ENCODE assay signal across 8 cellular contexts in genomic region chr17:3893720-3894116, GRCh38. TPM values are rescaled to one million over a fixed set of nuclear protein-coding genes. Genes with fewer than 3 reads are reported as not detected.
DNase-seq lines count a peak whose midpoint lies in the region; ATAC-seq, FAIRE-seq and TF ChIP-seq lines count a peak whose summit lies in the region.

No MANE protein-coding gene starts in this region.

- H3K4me2 ChIP-seq in K562 (ENCODE audit: insufficient read depth, low read length), result peak overlapping the region; percentile 81

- WGBS in heart right ventricle, 2 donors, result 73 to 76% methylated on average over 7 of the region's 7 CpGs
- WGBS in K562 (ENCODE audit: insufficient coverage, low coverage, missing lambda C conversion rate), result 40% methylated on average over 6 of the region's 7 CpGs

- H3K4me1 ChIP-seq in heart right ventricle (peaks cover 23 to 75% (median 63%) of the 10 kb centered on the region in 9 donors), K562 (replicated peaks in 1 of 2; ENCODE audit: control insufficient read depth in 2 of 2, insufficient read depth in 2 of 2, low read length in 2 of 2) (peaks cover 20 to 63% of the 10 kb centered on the region in 2 experiments), mucosa of stomach (ENCODE audit: control insufficient read depth, insufficient read depth, low read length) (peaks cover 58% of the 10 kb centered on the region), upper lobe of right lung (peaks cover 54% of the 10 kb centered on the region)

- H2AFZ ChIP-seq in K562 (ENCODE audit: low read depth, low read length), result peak overlapping the region; percentile 95

- TF ChIP-seq POLR2A in K562 (conservative IDR thresholded peaks at IDR 0.05), result 0 out of 2 replicates have a peak, but pooled peaks have one; percentile 3

- no peak for TF ChIP-seq EP300 in K562 (IDR thresholded peaks at IDR 0.05; ENCODE audit: low read length)

- peaks cover 0 to 5% (median 0%) of the 10 kb centered on the region in 9 donors for H3K36me3 ChIP-seq in heart right ventricle
- H3K36me3 ChIP-seq in K562 (ENCODE audit: control insufficient read depth, insufficient read depth, low read length), result no peaks in the 10 kb centered on the region
- H3K36me3 ChIP-seq in mucosa of stomach (ENCODE audit: control insufficient read depth, insufficient read depth, low read length), result no peaks in the 10 kb centered on the region
- no peaks in the 10 kb centered on the region for H3K36me3 ChIP-seq in upper lobe of right lung

- H3K9ac ChIP-seq in K562 (ENCODE audit: insufficient read depth in 1 of 2, low read depth in 2 of 2, low read length in 2 of 2) (peak overlapping the region; percentile 69 to 90), mucosa of stomach (ENCODE audit: low read length) (peak overlapping the region; percentile 50)

- H3K4me3 ChIP-seq in heart right ventricle, result peak overlapping the region in 9 of 10 donors; percentile 69 to 94 (median 78)
- peak overlapping the region; percentile 61 for H3K4me3 ChIP-seq in K562
- H3K4me3 ChIP-seq in mucosa of stomach (ENCODE audit: low read length), result no peak overlapping the region
- peak overlapping the region; percentile 76 for H3K4me3 ChIP-seq in upper lobe of right lung

- ATAC-seq in heart right ventricle (no peak), Right ventricle myocardium superior (ENCODE audit: poor library complexity) (no peak), K562 (no peak), upper lobe of right lung (no peak), GM21447 (IDR thresholded peaks at IDR 0.05; ENCODE audit: unreplicated experiment) (no peak)

- no peaks in the 10 kb centered on the region for H3K27me3 ChIP-seq in heart right ventricle
- H3K27me3 ChIP-seq in K562 (ENCODE audit: control insufficient read depth in 2 of 2, insufficient read depth in 2 of 2, low read length in 2 of 2), result no peaks in the 10 kb centered on the region
- no peaks in the 10 kb centered on the region for H3K27me3 ChIP-seq in mucosa of stomach (ENCODE audit: control insufficient read depth, insufficient read depth, low read length)
- H3K27me3 ChIP-seq in upper lobe of right lung, result no peaks in the 10 kb centered on the region

- POLR2A ChIA-PET in K562 (lab: Yijun Ruan, JAX), result interaction anchor here (2.5 kb wide), 1 partner anchor 20 kb away, joined by 9 read pairs; no protein-coding TSS in a partner anchor

- H4K20me1 ChIP-seq in K562 (replicated peaks; ENCODE audit: control insufficient read depth, insufficient read depth, low read length), result no peaks in the 10 kb centered on the region

- no peaks in the 10 kb centered on the region for H3K9me1 ChIP-seq in K562 (ENCODE audit: control insufficient read depth, insufficient read depth, low read length)

- DNase-seq in heart right ventricle, result no peak
- DNase-seq in Right ventricle myocardium superior, result no peak
- DNase-seq in K562 (ENCODE audit: extremely low read depth in 1 of 4, low spot score in 3 of 4), result no peak
- DNase-seq in upper lobe of right lung, result no peak
- DNase-seq in amygdala (lab: John Stamatoyannopoulos, UW), result no peak
- DNase-seq in mesenteric fat pad (ENCODE audit: low spot score), result no peak

- TF ChIP-seq CTCF in heart right ventricle (IDR thresholded peaks at IDR 0.05), result no peak
- no peak for TF ChIP-seq CTCF in K562 (IDR thresholded peaks at IDR 0.05 in 2 of 3, conservative IDR thresholded peaks at IDR 0.05 in 1 of 3; ENCODE audit: insufficient read depth in 2 of 3, low read depth in 1 of 3, low read length in 3 of 3)
- no peak for TF ChIP-seq CTCF in upper lobe of right lung (IDR thresholded peaks at IDR 0.05)

- H3K27ac ChIP-seq in heart right ventricle, result peak overlapping the region in 9 of 10 donors; percentile 79 to 91 (median 85)
- peak overlapping the region; percentile 78 for H3K27ac ChIP-seq in K562 (ENCODE audit: extremely low read depth, low read depth, low read length)
- peak overlapping the region; percentile 82 for H3K27ac ChIP-seq in upper lobe of right lung

- FAIRE-seq in K562 (lab: Jason Lieb, UNC), result peak; percentile 44

- intact Hi-C loops in heart right ventricle (cut with DNase I), result no loop called here
- intact Hi-C loops in Right ventricle myocardium superior (cut with DNase I), result no loop called here
- intact Hi-C loops in K562 (cut with micrococcal nuclease), result no loop called here
- intact Hi-C loops in upper lobe of right lung (cut with DNase I), result no loop called here

- in situ Hi-C loops in K562 (cut with MboI), result no loop called here

- no peaks in the 10 kb centered on the region for H3K9me3 ChIP-seq in heart right ventricle
- no peaks in the 10 kb centered on the region for H3K9me3 ChIP-seq in K562 (replicated peaks; ENCODE audit: control insufficient read depth, insufficient read depth, low read depth, low read length)
- H3K9me3 ChIP-seq in mucosa of stomach (ENCODE audit: control insufficient read depth, low read length), result no peaks in the 10 kb centered on the region
- no peaks in the 10 kb centered on the region for H3K9me3 ChIP-seq in upper lobe of right lung

- TF ChIP-seq RAD21 in K562 (CRISPR knock-in tag; conservative IDR thresholded peaks at IDR 0.05 in 1 of 2, IDR thresholded peaks at IDR 0.05 in 1 of 2), result no peak

- peaks cover 24% of the 10 kb centered on the region; the same call in 2 of the 3 replicates for H3K79me2 ChIP-seq in K562 (ENCODE audit: control insufficient read depth, insufficient read depth, low read length)

- BruUV-seq in K562 (replicated peaks; lab: Mats Ljungman, UMichigan), result no TSS peak

- CTCF ChIA-PET in K562 (lab: Yijun Ruan, JAX; ENCODE audit: low intra/inter-chr PET ratio), result no interaction called here

RNA-seq across cellular contexts. Expression of gene CAMKK1, which starts 0.9 kb away (rescaled TPM):
- total RNA-seq in heart right ventricle (1 to 10 TPM; 1.8 to 5.7 (median 3.7) TPM), Right ventricle myocardium superior (4.0 TPM), K562 (2014; rRNA removed) (4.9 and 6.2 TPM in 2 replicates), K562 (2014; rRNA removed; fragmentation: Illumina TruSeq; extraction: Trizol) (1.7 and 2.2 TPM in 2 replicates), K562 (2015; rRNA removed; fragmentation: Illumina TruSeq; extraction: Trizol) (4.4 and 4.5 TPM in 2 replicates), K562 (2021) (6.7 and 7.5 TPM in 2 replicates), upper lobe of right lung (10.1 TPM), mesenteric fat pad (4.9 TPM)
- polyA plus RNA-seq in heart right ventricle (1 to 10 TPM; 2.6 to 2.8 TPM), K562 (2011; rRNA removed) (5.7 and 6.5 TPM in 2 replicates), K562 (2014; fragmentation: Illumina TruSeq; extraction: Trizol) (5.1 and 6.5 TPM in 2 replicates), K562 (2014; fragmentation: Nextera tagmentation; extraction: Ambion mirVana) (under 1 TPM; 0.34 to 0.59 TPM), K562 (2014; rRNA removed) (6.1 and 7.4 TPM in 2 replicates)
- total RNA-seq in K562 (2011; cell fraction: chromatin; rRNA removed; ENCODE audit: low replicate concordance), result 11.8 and 29.1 TPM in 2 replicates
- 17.0 TPM in 2 replicates for total RNA-seq in K562 (2011; cell fraction: nucleolus; rRNA removed)
- 12.7 and 13.1 TPM in 2 replicates for total RNA-seq in K562 (2011; cell fraction: nucleoplasm; rRNA removed)
- polyA plus RNA-seq in K562 (2011; cell fraction: cytosol; rRNA removed), result 5.0 and 7.4 TPM in 2 replicates
- polyA plus RNA-seq in K562 (2011; cell fraction: nucleus; rRNA removed), result 17.5 and 25.4 TPM in 2 replicates
- polyA plus RNA-seq in K562 (2012), result 4.1 and 4.9 TPM in 2 replicates
- polyA minus RNA-seq in K562 (2011; rRNA and poly(A)+ RNA removed), result 3.5 and 4.8 TPM in 2 replicates
- polyA minus RNA-seq in K562 (2011; cell fraction: cytosol; rRNA and poly(A)+ RNA removed), result 3.2 and 4.5 TPM in 2 replicates
- polyA minus RNA-seq in K562 (2011; cell fraction: nucleus; rRNA and poly(A)+ RNA removed), result 7.5 and 8.2 TPM in 2 replicates

RNA-seq across cellular contexts. Expression of gene P2RX1, which starts 22.5 kb away (rescaled TPM):
- 1 to 10 TPM in 4 of 10 donors, under 1 TPM in 6; 0.27 to 2.6 (median 0.49) TPM for total RNA-seq in heart right ventricle
- under 1 TPM; 0.37 to 0.99 TPM for polyA plus RNA-seq in heart right ventricle
- 0.08 TPM for total RNA-seq in Right ventricle myocardium superior
- 21.9 and 70.4 TPM in 2 replicates for total RNA-seq in K562 (2011; cell fraction: chromatin; rRNA removed; ENCODE audit: low replicate concordance)
- total RNA-seq in K562 (2011; cell fraction: nucleolus; rRNA removed), result 38.4 and 45.2 TPM in 2 replicates
- total RNA-seq in K562 (2011; cell fraction: nucleoplasm; rRNA removed), result 27.3 and 30.9 TPM in 2 replicates
- total RNA-seq in K562 (2014; rRNA removed), result 13.3 and 16.0 TPM in 2 replicates
- 4.9 and 6.8 TPM in 2 replicates for total RNA-seq in K562 (2014; rRNA removed; fragmentation: Illumina TruSeq; extraction: Trizol)
- 8.1 and 9.6 TPM in 2 replicates for total RNA-seq in K562 (2015; rRNA removed; fragmentation: Illumina TruSeq; extraction: Trizol)
- 15.3 and 20.3 TPM in 2 replicates for total RNA-seq in K562 (2021)
- 12.2 and 13.6 TPM in 2 replicates for polyA plus RNA-seq in K562 (2011; rRNA removed)
- polyA plus RNA-seq in K562 (2011; cell fraction: cytosol; rRNA removed), result 10.0 and 27.5 TPM in 2 replicates
- 41.2 and 64.7 TPM in 2 replicates for polyA plus RNA-seq in K562 (2011; cell fraction: nucleus; rRNA removed)
- polyA plus RNA-seq in K562 (2012), result 18.2 and 106 TPM in 2 replicates
- polyA plus RNA-seq in K562 (2014; fragmentation: Illumina TruSeq; extraction: Trizol), result 10.3 and 17.6 TPM in 2 replicates
- polyA plus RNA-seq in K562 (2014; fragmentation: Nextera tagmentation; extraction: Ambion mirVana), result under 1 TPM; 0.27 to 0.66 TPM
- 18.4 and 18.8 TPM in 2 replicates for polyA plus RNA-seq in K562 (2014; rRNA removed)
- polyA minus RNA-seq in K562 (2011; rRNA and poly(A)+ RNA removed), result 4.3 and 7.9 TPM in 2 replicates
- polyA minus RNA-seq in K562 (2011; cell fraction: cytosol; rRNA and poly(A)+ RNA removed), result 3.7 and 7.2 TPM in 2 replicates
- 12.2 and 18.7 TPM in 2 replicates for polyA minus RNA-seq in K562 (2011; cell fraction: nucleus; rRNA and poly(A)+ RNA removed)
- total RNA-seq in upper lobe of right lung, result 6.8 TPM
- 2.3 TPM for total RNA-seq in mesenteric fat pad

RNA-seq across cellular contexts. Expression of gene NCBP3, which starts 47.7 kb away (rescaled TPM):
- total RNA-seq in heart right ventricle, result 10 to 100 TPM; 14.6 to 30.9 (median 23.1) TPM
- polyA plus RNA-seq in heart right ventricle, result 10 to 100 TPM in 1 of 2 donors, 1 to 10 TPM in 1; 7.3 to 20.0 TPM
- 13.8 TPM for total RNA-seq in Right ventricle myocardium superior
- total RNA-seq in K562 (2011; cell fraction: chromatin; rRNA removed; ENCODE audit: low replicate concordance), result 47.1 and 120 TPM in 2 replicates
- 24.3 and 29.0 TPM in 2 replicates for total RNA-seq in K562 (2011; cell fraction: nucleolus; rRNA removed)
- total RNA-seq in K562 (2011; cell fraction: nucleoplasm; rRNA removed), result 71.9 and 106 TPM in 2 replicates
- 11.9 and 13.0 TPM in 2 replicates for total RNA-seq in K562 (2014; rRNA removed)
- total RNA-seq in K562 (2014; rRNA removed; fragmentation: Illumina TruSeq; extraction: Trizol), result 20.8 and 21.4 TPM in 2 replicates
- 15.0 and 17.9 TPM in 2 replicates for total RNA-seq in K562 (2015; rRNA removed; fragmentation: Illumina TruSeq; extraction: Trizol)
- total RNA-seq in K562 (2021), result 20.5 and 23.7 TPM in 2 replicates
- 16.7 and 22.0 TPM in 2 replicates for polyA plus RNA-seq in K562 (2011; rRNA removed)
- 4.4 and 8.3 TPM in 2 replicates for polyA plus RNA-seq in K562 (2011; cell fraction: cytosol; rRNA removed)
- polyA plus RNA-seq in K562 (2011; cell fraction: nucleus; rRNA removed), result 35.6 and 38.6 TPM in 2 replicates
- polyA plus RNA-seq in K562 (2012), result 15.5 and 16.0 TPM in 2 replicates
- polyA plus RNA-seq in K562 (2014; fragmentation: Illumina TruSeq; extraction: Trizol), result 16.6 and 23.0 TPM in 2 replicates
- polyA plus RNA-seq in K562 (2014; fragmentation: Nextera tagmentation; extraction: Ambion mirVana), result 1 to 10 TPM; 3.1 to 5.8 TPM
- polyA plus RNA-seq in K562 (2014; rRNA removed), result 25.5 and 26.9 TPM in 2 replicates
- polyA minus RNA-seq in K562 (2011; rRNA and poly(A)+ RNA removed), result 19.6 and 25.8 TPM in 2 replicates
- polyA minus RNA-seq in K562 (2011; cell fraction: cytosol; rRNA and poly(A)+ RNA removed), result 5.0 and 8.9 TPM in 2 replicates
- 11.3 and 17.9 TPM in 2 replicates for polyA minus RNA-seq in K562 (2011; cell fraction: nucleus; rRNA and poly(A)+ RNA removed)
- 34.9 TPM for total RNA-seq in upper lobe of right lung
- total RNA-seq in mesenteric fat pad, result 27.5 TPM
